1 cellular context compared by ENCODE assay signal in genomic region chr16:85136705-85137322, GRCh38.
TF ChIP-seq lines count a peak whose summit lies in the region.

No MANE protein-coding gene starts in this region.

TF ChIP-seq in HepG2, 621 proteins besides CTCF, POLR2A, EP300 and RAD21 (continued from another document and continues in another):
- TF ChIP-seq ZBTB25 (CRISPR knock-in tag; IDR thresholded peaks at IDR 0.05) (0 out of 2 replicates have a peak, but pooled peaks have one; percentile 46), NFRKB (IDR thresholded peaks at IDR 0.05) (no peak), TOE1 (CRISPR knock-in tag; IDR thresholded peaks at IDR 0.05) (no peak; the same call in 1 of the 2 replicates), ZNF713 (CRISPR knock-in tag; IDR thresholded peaks at IDR 0.05) (no peak), HNRNPH1 (optimal IDR thresholded peaks at IDR 0.05; ENCODE audit: low read depth, low read length) (no peak), ZNF235 (CRISPR knock-in tag; IDR thresholded peaks at IDR 0.05; ENCODE audit: borderline replicate concordance) (no peak), ZNF720 (CRISPR knock-in tag; IDR thresholded peaks at IDR 0.05) (no peak; the same call in 1 of the 2 replicates), ZNF670 (CRISPR knock-in tag; IDR thresholded peaks at IDR 0.05; ENCODE audit: borderline replicate concordance) (peak; percentile 63; the same call in 1 of the 2 replicates), LRRFIP1 (CRISPR knock-in tag; conservative IDR thresholded peaks at IDR 0.05) (no peak), MTA1 (CRISPR knock-in tag; IDR thresholded peaks at IDR 0.05; ENCODE audit: borderline replicate concordance) (peak; percentile 88; the same call in 1 of the 2 replicates), POGK (CRISPR knock-in tag; conservative IDR thresholded peaks at IDR 0.05) (peak; percentile 74; the same call in 1 of the 2 replicates), ZNF605 (CRISPR knock-in tag; IDR thresholded peaks at IDR 0.05) (peak; percentile 95), SIX4 (CRISPR knock-in tag; IDR thresholded peaks at IDR 0.05) (no peak), BCLAF1 (IDR thresholded peaks at IDR 0.05) (no peak), HES4 (CRISPR knock-in tag; IDR thresholded peaks at IDR 0.05; ENCODE audit: borderline replicate concordance) (peak; percentile 65; the same call in 1 of the 2 replicates), ZNF318 (CRISPR knock-in tag; IDR thresholded peaks at IDR 0.05) (no peak; the same call in 1 of the 2 replicates), ZSCAN21 (CRISPR knock-in tag; IDR thresholded peaks at IDR 0.05; ENCODE audit: borderline replicate concordance) (no peak; the same call in 1 of the 2 replicates), ZBTB10 (CRISPR knock-in tag; IDR thresholded peaks at IDR 0.05; ENCODE audit: borderline replicate concordance) (no peak; the same call in 1 of the 2 replicates), ZNF530 (CRISPR knock-in tag; IDR thresholded peaks at IDR 0.05; ENCODE audit: low read depth) (no peak), POGZ (CRISPR knock-in tag; IDR thresholded peaks at IDR 0.05) (peak; percentile 30), CBX1 (IDR thresholded peaks at IDR 0.05; ENCODE audit: low read depth) (no peak), RXRA (CRISPR knock-in tag; IDR thresholded peaks at IDR 0.05) (peak; percentile 68), YY1 (IDR thresholded peaks at IDR 0.05; ENCODE audit: insufficient read depth, insufficient replicate concordance, low read depth, low read length) (no peak), SRF (IDR thresholded peaks at IDR 0.05; ENCODE audit: low read depth, low read length) (no peak), NFAT5 (CRISPR knock-in tag; IDR thresholded peaks at IDR 0.05) (peak; percentile 94; the same call in 1 of the 2 replicates), MIXL1 (CRISPR knock-in tag; IDR thresholded peaks at IDR 0.05) (peak; percentile 53; the same call in 1 of the 2 replicates), SOX5 (CRISPR knock-in tag; IDR thresholded peaks at IDR 0.05; ENCODE audit: borderline replicate concordance) (0 out of 2 replicates have a peak, but pooled peaks have one; percentile 56), ATF7-NPFF (CRISPR knock-in tag; IDR thresholded peaks at IDR 0.05; ENCODE audit: low read depth) (no peak; the same call in 1 of the 2 replicates), CENPX (CRISPR knock-in tag; IDR thresholded peaks at IDR 0.05) (no peak)
